9 cellular contexts compared by ENCODE assay signal in the genomic region with DNA sequence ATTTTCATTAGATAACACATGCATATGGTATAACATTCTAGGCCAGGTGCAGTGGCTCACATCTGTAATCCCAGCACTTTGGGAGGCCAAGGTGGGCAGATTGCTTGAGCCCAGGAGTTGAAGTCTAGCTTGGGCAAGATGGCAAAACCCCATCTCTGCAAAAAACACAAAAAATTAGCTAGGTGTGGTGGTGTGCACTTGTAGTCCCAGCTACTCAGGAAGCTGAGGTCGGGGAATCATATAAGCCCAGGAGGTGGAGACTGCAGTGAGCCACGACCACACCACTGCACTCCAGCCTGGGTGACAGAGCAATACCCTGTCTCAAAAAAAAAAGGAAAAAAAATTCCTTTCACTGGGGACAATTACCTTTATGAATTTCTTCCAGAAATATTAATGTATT. TPM values are rescaled to one million over a fixed set of nuclear protein-coding genes. Genes with fewer than 3 reads are reported as not detected.
A peak's percentile ranks its signal among the peaks of the same experiment; 100 is the strongest.
DNase-seq lines count a peak whose midpoint lies in the region; ATAC-seq and TF ChIP-seq lines count a peak whose summit lies in the region.
"Not testable (repeated sequence)": the region's sequence is repeated elsewhere in the genome, so short reads cannot be mapped to it uniquely, and the experiment has no call there.
"Had no signal": no experiment of that assay in that cellular context is flagged by ENCODE, and none has a peak within 500 bp of the region (broad histone marks: within the 10 kb centered on the region; RNA-seq: fewer than 3 reads in every experiment).

No MANE protein-coding gene starts in this region.

- H3K4me1 ChIP-seq in CD8-positive, alpha-beta T cell (ENCODE audit: insufficient read depth, low read length): peaks cover 83% of the 10 kb centered on the region

- POLR2A ChIA-PET in CD8-positive, alpha-beta T cell (lab: Charles Lee): interaction anchor here (0.6 to 3.3 kb wide), 7 partner anchors 12 to 136 kb away, joined by 3 to 24 read pairs (median 4); a partner anchor contains a TSS
- POLR2A ChIA-PET in activated CD4-positive, alpha-beta T cell treated with anti-CD3 and anti-CD28 coated beads for 36 hours (lab: Charles Lee): interaction anchor here (0.6 to 1.4 kb wide), 4 partner anchors 10 to 47 kb away, joined by 3 to 4 read pairs (median 4); a partner anchor contains a TSS

- not testable (repeated sequence) for H3K27me3 Mint-ChIP-seq in CD8-positive, alpha-beta T cell (ENCODE audit: low read depth); IgD-negative memory B cell; activated CD4-positive, alpha-beta T cell treated with anti-CD3 and anti-CD28 coated beads for 36 hours; activated T-cell treated with anti-CD3 and anti-CD28 coated beads, Interleukin-2, amount 50 U/mL, for 24 hours; activated naive CD8-positive, alpha-beta T cell; immature natural killer cell (ENCODE audit: low read depth in 3 of 3)

- peaks cover 80% of the 10 kb centered on the region for H3K4me1 Mint-ChIP-seq in CD8-positive, alpha-beta T cell (ENCODE audit: low read depth)
- H3K4me1 Mint-ChIP-seq in IgD-negative memory B cell (peaks cover 56 to 70% (median 63%) of the 10 kb centered on the region in 3 donors), immature natural killer cell (peaks cover 74 to 95% of the 10 kb centered on the region in 2 donors)
- peaks cover 79% of the 10 kb centered on the region for H3K4me1 Mint-ChIP-seq in activated CD4-positive, alpha-beta T cell treated with anti-CD3 and anti-CD28 coated beads for 36 hours
- peaks cover 86% of the 10 kb centered on the region for H3K4me1 Mint-ChIP-seq in activated T-cell treated with anti-CD3 and anti-CD28 coated beads, Interleukin-2, amount 50 U/mL, for 24 hours (ENCODE audit: low read depth)
- peaks cover 84% of the 10 kb centered on the region for H3K4me1 Mint-ChIP-seq in activated naive CD8-positive, alpha-beta T cell (ENCODE audit: low read depth)

- H3K27ac Mint-ChIP-seq in CD8-positive, alpha-beta T cell: peak overlapping the region; percentile 81
- H3K27ac Mint-ChIP-seq in IgD-negative memory B cell (peak overlapping the region; percentile 90 to 98 (median 96)), immature natural killer cell (peak overlapping the region in 5 of 6 donors; percentile 30 to 89 (median 73))
- H3K27ac Mint-ChIP-seq in activated CD4-positive, alpha-beta T cell treated with anti-CD3 and anti-CD28 coated beads for 36 hours: not testable (repeated sequence)
- H3K27ac Mint-ChIP-seq in activated T-cell treated with anti-CD3 and anti-CD28 coated beads, Interleukin-2, amount 50 U/mL, for 24 hours: peak overlapping the region; percentile 83
- H3K27ac Mint-ChIP-seq in activated naive CD8-positive, alpha-beta T cell: peak overlapping the region; percentile 97

- DNase-seq in CD8-positive, alpha-beta T cell; immature natural killer cell: not testable (repeated sequence)
- peak; percentile 5 for DNase-seq in activated CD4-positive, alpha-beta T cell treated with anti-CD3 and anti-CD28 coated beads for 36 hours
- DNase-seq in activated T-cell treated with anti-CD3 and anti-CD28 coated beads, Interleukin-2, amount 50 U/mL, for 24 hours: peak; percentile 28
- DNase-seq in posterior vena cava (ENCODE audit: low spot score): peak; percentile 12

- H3K36me3 ChIP-seq in CD8-positive, alpha-beta T cell (ENCODE audit: insufficient read depth, low read length): peaks cover 12% of the 10 kb centered on the region

- H3K27me3 ChIP-seq in CD8-positive, alpha-beta T cell (ENCODE audit: insufficient read depth, low read length): not testable (repeated sequence)

- not testable (repeated sequence) for H3K9me3 Mint-ChIP-seq in CD8-positive, alpha-beta T cell; IgD-negative memory B cell; activated CD4-positive, alpha-beta T cell treated with anti-CD3 and anti-CD28 coated beads for 36 hours (ENCODE audit: low read depth); activated T-cell treated with anti-CD3 and anti-CD28 coated beads, Interleukin-2, amount 50 U/mL, for 24 hours; activated naive CD8-positive, alpha-beta T cell (ENCODE audit: low read depth); immature natural killer cell

- H3K4me3 ChIP-seq in CD8-positive, alpha-beta T cell (ENCODE audit: low read depth, low read length): not testable (repeated sequence)

- intact Hi-C loops in CD8-positive, alpha-beta T cell (cut with DNase I, micrococcal nuclease); activated CD4-positive, alpha-beta T cell treated with anti-CD3 and anti-CD28 coated beads for 36 hours (cut with DNase I, micrococcal nuclease); posterior vena cava (cut with DNase I): not testable (repeated sequence)

- H3K4me3 Mint-ChIP-seq in CD8-positive, alpha-beta T cell: peak overlapping the region; percentile 45
- peak overlapping the region; percentile 6 to 91 (median 74) for H3K4me3 Mint-ChIP-seq in IgD-negative memory B cell
- H3K4me3 Mint-ChIP-seq in activated CD4-positive, alpha-beta T cell treated with anti-CD3 and anti-CD28 coated beads for 36 hours; activated naive CD8-positive, alpha-beta T cell: not testable (repeated sequence)
- peak overlapping the region; percentile 15 for H3K4me3 Mint-ChIP-seq in activated T-cell treated with anti-CD3 and anti-CD28 coated beads, Interleukin-2, amount 50 U/mL, for 24 hours
- peak overlapping the region in 2 of 5 donors; percentile 47 to 60 for H3K4me3 Mint-ChIP-seq in immature natural killer cell

- TF ChIP-seq CTCF in CD8-positive, alpha-beta T cell (IDR thresholded peaks at IDR 0.05): not testable (repeated sequence)

- ATAC-seq in CD8-positive, alpha-beta T cell; activated CD4-positive, alpha-beta T cell treated with anti-CD3 and anti-CD28 coated beads for 36 hours: not testable (repeated sequence)

- H3K9me3 ChIP-seq in CD8-positive, alpha-beta T cell (ENCODE audit: low read length): not testable (repeated sequence)

- CTCF ChIA-PET in CD8-positive, alpha-beta T cell (lab: Charles Lee): interaction anchor here (0.6 to 4.7 kb wide), 7 partner anchors 12 to 41 kb away, joined by 3 to 24 read pairs (median 5); a partner anchor contains a TSS
- CTCF ChIA-PET in activated CD4-positive, alpha-beta T cell treated with anti-CD3 and anti-CD28 coated beads for 36 hours (lab: Charles Lee): interaction anchor here (0.6 to 1.8 kb wide), 3 partner anchors 13 to 114 kb away, joined by 4 to 8 read pairs (median 6); no protein-coding TSS in a partner anchor

- H3K27ac ChIP-seq in CD8-positive, alpha-beta T cell (ENCODE audit: low read depth, low read length): not testable (repeated sequence)

- peaks cover 65% of the 10 kb centered on the region for H3K36me3 Mint-ChIP-seq in CD8-positive, alpha-beta T cell
- not testable (repeated sequence) for H3K36me3 Mint-ChIP-seq in IgD-negative memory B cell
- H3K36me3 Mint-ChIP-seq in activated CD4-positive, alpha-beta T cell treated with anti-CD3 and anti-CD28 coated beads for 36 hours (ENCODE audit: low read depth): peaks cover 52% of the 10 kb centered on the region
- peaks cover 78% of the 10 kb centered on the region for H3K36me3 Mint-ChIP-seq in activated T-cell treated with anti-CD3 and anti-CD28 coated beads, Interleukin-2, amount 50 U/mL, for 24 hours (ENCODE audit: low read depth)
- H3K36me3 Mint-ChIP-seq in activated naive CD8-positive, alpha-beta T cell: peaks cover 24% of the 10 kb centered on the region
- peaks cover 5 to 24% (median 11%) of the 10 kb centered on the region in 3 donors for H3K36me3 Mint-ChIP-seq in immature natural killer cell

RNA-seq across cellular contexts. Expression of a gene that starts 16.2 kb away (rescaled TPM):
- 100 to 1,000 TPM; 670 to 690 TPM for total RNA-seq in CD8-positive, alpha-beta T cell
- polyA plus RNA-seq in IgD-negative memory B cell (134 TPM), immature natural killer cell (100 to 1,000 TPM in 1 of 3 donors, 10 to 100 TPM in 2; 18.2 to 151 (median 32.8) TPM)
- total RNA-seq in activated CD4-positive, alpha-beta T cell treated with anti-CD3 and anti-CD28 coated beads for 36 hours: 100 to 1,000 TPM; 143 to 175 TPM
- 10 to 100 TPM; 37.8 to 53.2 TPM for total RNA-seq in posterior vena cava

RNA-seq across cellular contexts. Expression of a gene that starts 43.8 kb away (rescaled TPM):
- under 1 TPM in 1 of 2 experiments, not detected in 1; 0.19 TPM for total RNA-seq in CD8-positive, alpha-beta T cell
- polyA plus RNA-seq in IgD-negative memory B cell (0.79 TPM), immature natural killer cell (under 1 TPM in 1 of 3 donors, not detected in 2; 0.22 TPM)
- total RNA-seq in activated CD4-positive, alpha-beta T cell treated with anti-CD3 and anti-CD28 coated beads for 36 hours: under 1 TPM in 1 of 2 experiments, not detected in 1; 0.14 TPM
- total RNA-seq in posterior vena cava: under 1 TPM in 1 of 2 donors, not detected in 1; 0.60 TPM
- total RNA-seq: GM23248 had no signal
- polyA plus RNA-seq: A549, GM23248 had no signal
